ENCODE assay signal across 18 cellular contexts in genomic region chr5:5217371-5217770, GRCh38.
DNase-seq lines count a peak whose midpoint lies in the region; ATAC-seq and TF ChIP-seq lines count a peak whose summit lies in the region.
"Had no signal": no experiment of that assay in that cellular context is flagged by ENCODE, and none has a peak within 500 bp of the region (broad histone marks: within the 10 kb centered on the region; RNA-seq: fewer than 3 reads in every experiment).

No MANE protein-coding gene starts in this region.

- H3K27me3 ChIP-seq in MM.1S (replicated peaks; ENCODE audit: insufficient read depth, low read length) (no peaks in the 10 kb centered on the region), SK-N-SH (ENCODE audit: insufficient read depth) (no peaks in the 10 kb centered on the region)

- H3K4me2 ChIP-seq in MM.1S (ENCODE audit: low read depth, low read length) (no peak overlapping the region), SK-N-SH (no peak overlapping the region)

- H3K9ac ChIP-seq in MM.1S (ENCODE audit: low read length): no peak overlapping the region
- H3K9ac ChIP-seq in SK-N-SH: no peak overlapping the region

- H3K4me3 ChIP-seq in MM.1S (ENCODE audit: low read length) (no peak overlapping the region), SK-N-SH (ENCODE audit: low read depth in 2 of 2, low read length in 1 of 2) (no peak overlapping the region)
- H3K4me3 ChIP-seq: lower lobe of right lung had no signal

- peak; percentile 27 for DNase-seq in MM.1S
- no peak for DNase-seq in islet precursor cell
- no peak for DNase-seq in SK-N-SH
- no peak for DNase-seq in NCI-H82 treated with DMSO at 0.1 percent for 48 hours (lab: John Stamatoyannopoulos, UW; ENCODE audit: unreplicated experiment)
- DNase-seq in cardiac septum (ENCODE audit: low spot score): no peak
- DNase-seq: activated CD8-positive, alpha-beta T cell treated with anti-CD3 and anti-CD28 coated beads for 36 hours; aorta; KG1; lower lobe of right lung; NCI-H1930; NCI-H748 treated with DMSO at 0.1 percent for 48 hours; right cardiac atrium; stimulated activated CD4-positive, alpha-beta T cell treated with anti-CD3 and anti-CD28 coated beads, Interleukin-4, amount 100 ng/mL, for 24 hours had no signal

- H3K4me1 ChIP-seq in MM.1S (ENCODE audit: low read length) (no peaks in the 10 kb centered on the region), SK-N-SH (ENCODE audit: control insufficient read depth in 1 of 2, insufficient read depth in 2 of 2, low read depth in 1 of 2, low read length in 1 of 2) (no peaks in the 10 kb centered on the region; a peak in 1 of 4 replicates)
- H3K4me1 ChIP-seq: lower lobe of right lung had no signal

- no peaks in the 10 kb centered on the region for H3K36me3 ChIP-seq in MM.1S (replicated peaks; ENCODE audit: insufficient read depth, low read length)
- H3K36me3 ChIP-seq in SK-N-SH (replicated peaks in 1 of 2; ENCODE audit: control insufficient read depth in 1 of 2, insufficient read depth in 2 of 2, low read length in 1 of 2): no peaks in the 10 kb centered on the region
- H3K36me3 ChIP-seq: lower lobe of right lung had no signal

- TF ChIP-seq RAD21 in SK-N-SH (IDR thresholded peaks at IDR 0.05; ENCODE audit: low read length): no peak

- no peak overlapping the region for H3K27ac ChIP-seq in MM.1S (ENCODE audit: low read length)
- no peak overlapping the region for H3K27ac ChIP-seq in SK-N-SH (ENCODE audit: low read depth in 2 of 2, low read length in 1 of 2)
- H3K27ac ChIP-seq: lower lobe of right lung had no signal

- H3K9me2 ChIP-seq in MM.1S (replicated peaks; ENCODE audit: insufficient read depth, low read length): no peaks in the 10 kb centered on the region
- H3K9me2 ChIP-seq in SK-N-SH: no peaks in the 10 kb centered on the region

- H4K20me1 ChIP-seq in MM.1S (ENCODE audit: insufficient read depth, low read length) (no peaks in the 10 kb centered on the region), SK-N-SH (ENCODE audit: insufficient read depth) (no peaks in the 10 kb centered on the region)

- H3F3A ChIP-seq in MM.1S (ENCODE audit: insufficient read depth, low read length) (no peaks in the 10 kb centered on the region), SK-N-SH (replicated peaks; ENCODE audit: insufficient read depth) (no peaks in the 10 kb centered on the region)

- H3K9me3 ChIP-seq in MM.1S (replicated peaks; ENCODE audit: insufficient read depth, low read length) (no peaks in the 10 kb centered on the region), SK-N-SH (no peaks in the 10 kb centered on the region)
- H3K9me3 ChIP-seq: lower lobe of right lung had no signal

- H2AFZ ChIP-seq in MM.1S (ENCODE audit: low read length) (no peak overlapping the region), SK-N-SH (ENCODE audit: low read depth) (no peak overlapping the region)

- peak; percentile 85 for ATAC-seq in GM18517 (IDR thresholded peaks at IDR 0.05; ENCODE audit: unreplicated experiment)
- ATAC-seq in GM21381 (IDR thresholded peaks at IDR 0.05; ENCODE audit: unreplicated experiment): peak; percentile 58
- peak; percentile 96 for ATAC-seq in HG02981 (IDR thresholded peaks at IDR 0.05; ENCODE audit: unreplicated experiment)
- ATAC-seq: activated CD8-positive, alpha-beta T cell treated with anti-CD3 and anti-CD28 coated beads for 36 hours; lower lobe of right lung; right cardiac atrium; Right ventricle myocardium inferior; stimulated activated effector memory CD8-positive, alpha-beta T cell treated with anti-CD3 and anti-CD28 coated beads, Interleukin-12 subunit alpha, Interleukin-12 subunit beta, amount 100 ng/mL, for 72 hours had no signal

- 39% methylated on average over 1 of the region's 1 CpG for WGBS in SK-N-SH (ENCODE audit: low lambda C conversion rate)

- TF ChIP-seq EP300 in SK-N-SH (IDR thresholded peaks at IDR 0.05; ENCODE audit: borderline replicate concordance in 1 of 2, low read depth in 1 of 2, low read length in 1 of 2): no peak

- no peak for TF ChIP-seq CTCF in MM.1S (IDR thresholded peaks at IDR 0.05; ENCODE audit: low read length)
- TF ChIP-seq CTCF in SK-N-SH (IDR thresholded peaks at IDR 0.05): no peak

- intact Hi-C loops in cardiac septum (cut with DNase I): no loop called here

- CTCF ChIA-PET in SK-N-SH (lab: Yijun Ruan, JAX): no interaction called here

- H3K79me2 ChIP-seq in MM.1S (ENCODE audit: low read length) (no peaks in the 10 kb centered on the region), SK-N-SH (ENCODE audit: insufficient read depth) (no peaks in the 10 kb centered on the region)

- POLR2A ChIA-PET in SK-N-SH (lab: Yijun Ruan, JAX): no interaction called here

TF ChIP-seq in SK-N-SH, 30 proteins besides CTCF, POLR2A, EP300 and RAD21:
- TF ChIP-seq ELF1 (IDR thresholded peaks at IDR 0.05) (no peak), IRF3 (IDR thresholded peaks at IDR 0.05; ENCODE audit: low read depth, low read length) (no peak), FOXM1 (IDR thresholded peaks at IDR 0.05; ENCODE audit: low read depth) (no peak), CHD2 (IDR thresholded peaks at IDR 0.05; ENCODE audit: low read length, partially characterized antibody) (no peak), RXRA (IDR thresholded peaks at IDR 0.05; ENCODE audit: borderline replicate concordance, low read depth) (no peak), JUND (IDR thresholded peaks at IDR 0.05) (no peak), MEF2A (IDR thresholded peaks at IDR 0.05; ENCODE audit: borderline replicate concordance, low read depth) (no peak), POLR2AphosphoS5 (IDR thresholded peaks at IDR 0.05; ENCODE audit: low read depth, low read length) (no peak), REST (IDR thresholded peaks at IDR 0.05; ENCODE audit: low read depth, low read length) (no peak), SIN3A (IDR thresholded peaks at IDR 0.05; ENCODE audit: borderline replicate concordance, low read depth, low read length) (no peak), TCF12 (IDR thresholded peaks at IDR 0.05) (no peak), YY1 (IDR thresholded peaks at IDR 0.05; ENCODE audit: low read depth) (no peak)
